In genomic region chr18:75208836-75209128, GRCh38 we compare ENCODE assay signal across 8 cellular contexts. TPM values are rescaled to one million over a fixed set of nuclear protein-coding genes. Genes with fewer than 3 reads are reported as not detected.
A peak's percentile ranks its signal among the peaks of the same experiment; 100 is the strongest.
DNase-seq lines count a peak whose midpoint lies in the region; ATAC-seq and TF ChIP-seq lines count a peak whose summit lies in the region.

No MANE protein-coding gene starts in this region.

- H3K9me3 ChIP-seq in DOHH2 (ENCODE audit: control insufficient read depth, insufficient read depth, low read length), result no peaks in the 10 kb centered on the region
- H3K9me3 ChIP-seq in Loucy (ENCODE audit: insufficient read depth, low read depth, low read length), result no peaks in the 10 kb centered on the region
- no peaks in the 10 kb centered on the region for H3K9me3 ChIP-seq in duodenal mucosa (ENCODE audit: control insufficient read depth in 1 of 2, low read length in 2 of 2)
- H3K9me3 ChIP-seq in neural progenitor cell (ENCODE audit: low read depth), result no peaks in the 10 kb centered on the region

- peak overlapping the region; percentile 80 for H3K9ac ChIP-seq in Loucy (ENCODE audit: low read depth, low read length, poor library complexity, severe bottlenecking)
- peak overlapping the region; percentile 78 to 81 for H3K9ac ChIP-seq in duodenal mucosa (ENCODE audit: low read depth in 1 of 2, low read length in 2 of 2)
- no peak overlapping the region for H3K9ac ChIP-seq in neural progenitor cell

- H3K27me3 Mint-ChIP-seq in neural progenitor cell (ENCODE audit: insufficient read depth, low read depth), result peaks cover 42% of the 10 kb centered on the region

- peaks cover 46% of the 10 kb centered on the region for H3K4me1 Mint-ChIP-seq in neural progenitor cell

- H3K27ac Mint-ChIP-seq in neural progenitor cell, result no peak overlapping the region

- no peaks in the 10 kb centered on the region for H3K36me3 Mint-ChIP-seq in neural progenitor cell

- DNase-seq in neural progenitor cell (ENCODE audit: low spot score) (no peak), AG08395 (ENCODE audit: low spot score) (no peak), NCI-H1105 treated with DMSO at 0.1 percent for 48 hours (lab: John Stamatoyannopoulos, UW) (no peak), NCI-H2029 treated with DMSO at 0.1 percent for 48 hours (lab: John Stamatoyannopoulos, UW) (no peak)

- H3K9me3 Mint-ChIP-seq in neural progenitor cell, result no peaks in the 10 kb centered on the region

- H3K4me1 ChIP-seq in DOHH2 (ENCODE audit: control insufficient read depth, low read length) (peaks cover 33% of the 10 kb centered on the region), Loucy (ENCODE audit: insufficient read depth, low read length, poor library complexity, severe bottlenecking) (peaks cover 49% of the 10 kb centered on the region), duodenal mucosa (ENCODE audit: control insufficient read depth in 1 of 2, insufficient read depth in 2 of 2, low read length in 2 of 2) (peaks cover 29 to 52% of the 10 kb centered on the region in 2 donors), neural progenitor cell (peaks cover 36% of the 10 kb centered on the region)

- H3K27ac ChIP-seq in DOHH2 (ENCODE audit: low read depth, low read length) (peak overlapping the region; percentile 86), duodenal mucosa (ENCODE audit: low read depth, low read length) (peak overlapping the region; percentile 90), neural progenitor cell (no peak overlapping the region)

- peak; percentile 9 for ATAC-seq in GM21576 (IDR thresholded peaks at IDR 0.05; ENCODE audit: unreplicated experiment)

- peaks cover 13% of the 10 kb centered on the region; the same call in 1 of the 2 replicates for H4K20me1 ChIP-seq in DOHH2 (ENCODE audit: control insufficient read depth, insufficient read depth, low read depth, low read length)
- peaks cover 65% of the 10 kb centered on the region for H4K20me1 ChIP-seq in Loucy (ENCODE audit: insufficient read depth, low read length, poor library complexity, severe bottlenecking)
- peaks cover 53% of the 10 kb centered on the region for H4K20me1 ChIP-seq in neural progenitor cell (ENCODE audit: low read depth)

- H3F3A ChIP-seq in DOHH2 (ENCODE audit: control insufficient read depth, insufficient read depth) (peaks cover 21% of the 10 kb centered on the region), Loucy (ENCODE audit: low read depth) (peaks cover 4% of the 10 kb centered on the region; the same call in 1 of the 2 replicates), neural progenitor cell (ENCODE audit: low read depth) (peaks cover 28% of the 10 kb centered on the region)

- H3K4me2 ChIP-seq in DOHH2 (ENCODE audit: low read length), result peak overlapping the region; percentile 84
- H3K4me2 ChIP-seq in Loucy (ENCODE audit: low read depth, low read length, poor library complexity, severe bottlenecking), result peak overlapping the region; percentile 93
- H3K4me2 ChIP-seq in neural progenitor cell, result peak overlapping the region; percentile 100

- peaks cover 73% of the 10 kb centered on the region for H3K79me2 ChIP-seq in DOHH2 (ENCODE audit: control insufficient read depth, low read length)
- H3K79me2 ChIP-seq in Loucy (ENCODE audit: insufficient read depth, low read length), result peaks cover 77% of the 10 kb centered on the region
- no peaks in the 10 kb centered on the region for H3K79me2 ChIP-seq in neural progenitor cell (ENCODE audit: low read depth)

- H3K36me3 ChIP-seq in DOHH2 (ENCODE audit: control insufficient read depth, low read length) (no peaks in the 10 kb centered on the region), Loucy (ENCODE audit: insufficient read depth, low read length) (no peaks in the 10 kb centered on the region), duodenal mucosa (ENCODE audit: control insufficient read depth in 1 of 2, insufficient read depth in 2 of 2, low read length in 2 of 2) (no peaks in the 10 kb centered on the region), neural progenitor cell (no peaks in the 10 kb centered on the region)

- no peak for TF ChIP-seq CTCF in DOHH2 (IDR thresholded peaks at IDR 0.05; ENCODE audit: low read depth, low read length, poor library complexity, severe bottlenecking)
- TF ChIP-seq CTCF in Loucy (conservative IDR thresholded peaks at IDR 0.05; ENCODE audit: low read length), result no peak
- no peak for TF ChIP-seq CTCF in neural progenitor cell (IDR thresholded peaks at IDR 0.05)

- H3K4me3 ChIP-seq in DOHH2 (ENCODE audit: low read length), result peak overlapping the region; percentile 92
- H3K4me3 ChIP-seq in Loucy (ENCODE audit: low read length, poor library complexity, severe bottlenecking), result peak overlapping the region; percentile 91
- peak overlapping the region; percentile 94 to 96 for H3K4me3 ChIP-seq in duodenal mucosa (ENCODE audit: low read depth in 1 of 2, low read length in 2 of 2)
- peak overlapping the region; percentile 87 for H3K4me3 ChIP-seq in neural progenitor cell

- H3K9me2 ChIP-seq in DOHH2 (replicated peaks; ENCODE audit: control insufficient read depth, low read length) (no peaks in the 10 kb centered on the region), Loucy (replicated peaks; ENCODE audit: low read depth, low read length) (no peaks in the 10 kb centered on the region)

- H2AFZ ChIP-seq in Loucy (ENCODE audit: low read length) (no peak overlapping the region), neural progenitor cell (replicated peaks) (peak overlapping the region; percentile 61)

- peak overlapping the region; percentile 95 for H3K4me3 Mint-ChIP-seq in neural progenitor cell

- H3K27me3 ChIP-seq in DOHH2 (ENCODE audit: control insufficient read depth, low read length) (peaks cover 11% of the 10 kb centered on the region), Loucy (ENCODE audit: insufficient read depth, low read length, poor library complexity, severe bottlenecking) (no peaks in the 10 kb centered on the region), duodenal mucosa (ENCODE audit: control insufficient read depth in 1 of 2, insufficient read depth in 2 of 2, low read length in 2 of 2) (no peaks in the 10 kb centered on the region), neural progenitor cell (peaks cover 90% of the 10 kb centered on the region)

RNA-seq across cellular contexts. Expression of gene PTGR3, which starts 0.2 kb away (rescaled TPM):
- 7.5 and 13.0 TPM in 2 replicates for total RNA-seq in neural progenitor cell (ENCODE audit: low replicate concordance)

RNA-seq across cellular contexts. Expression of gene TSHZ1, which starts 1.8 kb away (rescaled TPM):
- total RNA-seq in neural progenitor cell (ENCODE audit: low replicate concordance), result 0.06 and 0.15 TPM in 2 replicates
